In genomic region chr1:230067441-230067870, GRCh38 we compare ENCODE assay signal across 8 cellular contexts. TPM values are rescaled to one million over a fixed set of nuclear protein-coding genes. Genes with fewer than 3 reads are reported as not detected.
DNase-seq lines count a peak whose midpoint lies in the region; ATAC-seq and TF ChIP-seq lines count a peak whose summit lies in the region.

No MANE protein-coding gene starts in this region.

- peak; percentile 37 for DNase-seq in WTC11 (ENCODE audit: low spot score)
- peak; percentile 44 for DNase-seq in fibroblast of gingiva (ENCODE audit: low read depth)
- peak; percentile 32 for DNase-seq in natural killer cell
- no peak for DNase-seq in NCI-H446 treated with DMSO at 0.1 percent for 48 hours (lab: John Stamatoyannopoulos, UW)
- DNase-seq in NCI-H1105 treated with DMSO at 0.1 percent for 48 hours (lab: John Stamatoyannopoulos, UW): no peak

- H3K27me3 ChIP-seq in BLaER1 treated with 17β-estradiol and CSF1 and Interleukin-3, amounts not matched to agents 10 nM and 100 nM: no peaks in the 10 kb centered on the region

- CTCF ChIA-PET in WTC11 (lab: Charles Lee): no interaction called here

- H3K27ac Mint-ChIP-seq in WTC11: no peak overlapping the region
- peak overlapping the region in 1 of 2 donors; percentile 85 for H3K27ac Mint-ChIP-seq in natural killer cell

- H3K36me3 Mint-ChIP-seq in WTC11 (peaks cover 3% of the 10 kb centered on the region), natural killer cell (no peaks in the 10 kb centered on the region)

- peaks cover 0 to 2% (median 0%) of the 10 kb centered on the region in 11 experiments; a peak in 1 of 22 replicates for H3K36me3 ChIP-seq in BLaER1 treated with 17β-estradiol and CSF1 and Interleukin-3, amounts not matched to agents 10 nM and 100 nM

- ATAC-seq in GM18907 (IDR thresholded peaks at IDR 0.05; ENCODE audit: unreplicated experiment) (peak; percentile 30), HG03432 (IDR thresholded peaks at IDR 0.05; ENCODE audit: unreplicated experiment) (peak; percentile 25), WTC11 (peak; percentile 25), natural killer cell (peak; percentile 2 to 7 (median 3))

- POLR2A ChIA-PET in WTC11 (lab: Charles Lee): no interaction called here

- intact Hi-C loops in natural killer cell (cut with micrococcal nuclease): loop anchor here (2.0 to 5.0 kb wide), 2 partner anchors 55 to 441 kb away; partner anchors contain the start of genes TAF5L and URB2

- peaks cover 47% of the 10 kb centered on the region for H3K4me1 Mint-ChIP-seq in WTC11
- peaks cover 33 to 35% of the 10 kb centered on the region in 2 donors for H3K4me1 Mint-ChIP-seq in natural killer cell

- H3K4me2 ChIP-seq in BLaER1 treated with 17β-estradiol and CSF1 and Interleukin-3, amounts not matched to agents 10 nM and 100 nM: peak overlapping the region; percentile 80 to 99 (median 94)

- TF ChIP-seq CTCF in WTC11 (IDR thresholded peaks at IDR 0.05): no peak
- no peak for TF ChIP-seq CTCF in natural killer cell (IDR thresholded peaks at IDR 0.05)

- H3K4me3 Mint-ChIP-seq in WTC11: peak overlapping the region; percentile 83
- H3K4me3 Mint-ChIP-seq in natural killer cell: peak overlapping the region; percentile 91

- H3K4me1 ChIP-seq in BLaER1 treated with 17β-estradiol and CSF1 and Interleukin-3, amounts not matched to agents 10 nM and 100 nM: peaks cover 34 to 47% (median 42%) of the 10 kb centered on the region in 10 experiments

- peaks cover 7% of the 10 kb centered on the region for H3K9me3 Mint-ChIP-seq in WTC11
- H3K9me3 Mint-ChIP-seq in natural killer cell: no peaks in the 10 kb centered on the region

- peak overlapping the region; percentile 36 to 89 (median 85); a peak in 21 of 22 replicates for H3K27ac ChIP-seq in BLaER1 treated with 17β-estradiol and CSF1 and Interleukin-3, amounts not matched to agents 10 nM and 100 nM

- H3K9me3 ChIP-seq in BLaER1 treated with 17β-estradiol and CSF1 and Interleukin-3, amounts not matched to agents 10 nM and 100 nM (replicated peaks in 1 of 11): peaks cover 0 to 23% (median 21%) of the 10 kb centered on the region in 11 experiments; a peak in 21 of 22 replicates

- peaks cover 12% of the 10 kb centered on the region for H3K27me3 Mint-ChIP-seq in WTC11 (ENCODE audit: low read depth)
- H3K27me3 Mint-ChIP-seq in natural killer cell (ENCODE audit: low read depth in 2 of 2): peaks cover 0 to 2% of the 10 kb centered on the region in 2 donors

- peak overlapping the region; percentile 69 to 96 (median 90) for H3K4me3 ChIP-seq in BLaER1 treated with 17β-estradiol and CSF1 and Interleukin-3, amounts not matched to agents 10 nM and 100 nM

- H3K9ac ChIP-seq in BLaER1 treated with 17β-estradiol and CSF1 and Interleukin-3, amounts not matched to agents 10 nM and 100 nM: peak overlapping the region; percentile 78 to 95 (median 88)

- peaks cover 29 to 52% (median 48%) of the 10 kb centered on the region in 11 experiments; a peak in 19 of 22 replicates for H4K20me1 ChIP-seq in BLaER1 treated with 17β-estradiol and CSF1 and Interleukin-3, amounts not matched to agents 10 nM and 100 nM

TF ChIP-seq in WTC11, 78 proteins besides CTCF, POLR2A, EP300 and RAD21:
- TF ChIP-seq USF2 (CRISPR knock-in tag; IDR thresholded peaks at IDR 0.05): no peak
- no peak for TF ChIP-seq ZNF512 (CRISPR knock-in tag; IDR thresholded peaks at IDR 0.05; ENCODE audit: borderline replicate concordance)
- no peak for TF ChIP-seq NR2C2 (CRISPR knock-in tag; IDR thresholded peaks at IDR 0.05)
- TF ChIP-seq ATF2 (CRISPR knock-in tag; IDR thresholded peaks at IDR 0.05; ENCODE audit: borderline replicate concordance, low read depth): no peak
- no peak for TF ChIP-seq ZBTB21 (CRISPR knock-in tag; IDR thresholded peaks at IDR 0.05; ENCODE audit: borderline replicate concordance)
- no peak for TF ChIP-seq ZNF138 (CRISPR knock-in tag; conservative IDR thresholded peaks at IDR 0.05)
- no peak for TF ChIP-seq ZNF317 (CRISPR knock-in tag; IDR thresholded peaks at IDR 0.05; ENCODE audit: borderline replicate concordance, low read depth)
- TF ChIP-seq MAX (CRISPR knock-in tag; IDR thresholded peaks at IDR 0.05): no peak
- no peak for TF ChIP-seq SOX15 (CRISPR knock-in tag; IDR thresholded peaks at IDR 0.05)
- peak; percentile 18; the same call in 1 of the 2 replicates for TF ChIP-seq JUN (CRISPR knock-in tag; IDR thresholded peaks at IDR 0.05)
- TF ChIP-seq MXD4 (CRISPR knock-in tag; IDR thresholded peaks at IDR 0.05; ENCODE audit: borderline replicate concordance): no peak
- no peak for TF ChIP-seq ZNF671 (CRISPR knock-in tag; IDR thresholded peaks at IDR 0.05)
- no peak for TF ChIP-seq OVOL2 (CRISPR knock-in tag; IDR thresholded peaks at IDR 0.05; ENCODE audit: borderline replicate concordance)
- no peak for TF ChIP-seq ESRRA (CRISPR knock-in tag; IDR thresholded peaks at IDR 0.05; ENCODE audit: borderline replicate concordance)
- TF ChIP-seq HMGXB4 (CRISPR knock-in tag; IDR thresholded peaks at IDR 0.05): peak; percentile 47; the same call in 1 of the 2 replicates
TF ChIP-seq in WTC11: peak in this region for 2.

RNA-seq across cellular contexts. Expression of gene GALNT2, which starts 0.4 kb away (rescaled TPM):
- 74.8 to 84.6 TPM (median 81.9 TPM) in 3 replicates for total RNA-seq in WTC11 (2021)
- total RNA-seq in natural killer cell: 10 to 100 TPM; 31.2 to 53.6 (median 47.3) TPM

Comparison
In these comparisons a context has a peak if more than half of its experiments do, and no peak if none do; other contexts are left out.
1. DNase-seq: peak in WTC11 (single experiment), fibroblast of gingiva (single experiment) and natural killer cell (single experiment); none in NCI-H446 treated with DMSO at 0.1 percent for 48 hours (single experiment) and NCI-H1105 treated with DMSO at 0.1 percent for 48 hours (single experiment).
2. Peak in every context shown above with its lines, with median percentiles within 50 percentile points of each other: ATAC-seq.